Comparison of ENCODE assay signal across 1 cellular context in the genomic region with DNA sequence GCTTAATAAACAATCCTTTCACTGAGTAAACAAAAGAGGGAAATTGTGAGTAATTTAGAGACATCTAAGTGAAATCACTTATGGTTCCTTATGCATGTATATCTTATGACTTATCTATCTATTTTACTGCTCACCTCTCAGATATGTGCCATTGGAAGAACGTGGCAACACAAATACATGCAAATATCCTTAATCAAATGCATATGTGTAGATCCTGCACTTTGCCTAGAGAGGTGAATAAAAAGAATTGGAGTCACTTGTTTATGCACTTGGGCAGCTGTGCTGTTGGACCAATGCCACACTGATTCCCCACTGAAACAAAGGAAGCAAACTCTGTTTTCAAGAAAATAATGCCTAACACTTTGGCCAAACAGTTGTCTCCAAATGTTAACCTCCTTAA.
TF ChIP-seq lines count a peak whose summit lies in the region.

No MANE protein-coding gene starts in this region.

TF ChIP-seq in A549, 52 proteins besides CTCF, POLR2A, EP300 and RAD21 (continued from another document):
- TF ChIP-seq, protein P1, sequence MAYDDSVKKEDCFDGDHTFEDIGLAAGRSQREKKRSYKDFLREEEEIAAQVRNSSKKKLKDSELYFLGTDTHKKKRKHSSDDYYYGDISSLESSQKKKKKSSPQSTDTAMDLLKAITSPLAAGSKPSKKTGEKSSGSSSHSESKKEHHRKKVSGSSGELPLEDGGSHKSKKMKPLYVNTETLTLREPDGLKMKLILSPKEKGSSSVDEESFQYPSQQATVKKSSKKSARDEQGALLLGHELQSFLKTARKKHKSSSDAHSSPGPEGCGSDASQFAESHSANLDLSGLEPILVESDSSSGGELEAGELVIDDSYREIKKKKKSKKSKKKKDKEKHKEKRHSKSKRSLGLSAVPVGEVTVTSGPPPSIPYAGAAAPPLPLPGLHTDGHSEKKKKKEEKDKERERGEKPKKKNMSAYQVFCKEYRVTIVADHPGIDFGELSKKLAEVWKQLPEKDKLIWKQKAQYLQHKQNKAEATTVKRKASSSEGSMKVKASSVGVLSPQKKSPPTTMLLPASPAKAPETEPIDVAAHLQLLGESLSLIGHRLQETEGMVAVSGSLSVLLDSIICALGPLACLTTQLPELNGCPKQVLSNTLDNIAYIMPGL (CRISPR knock-in tag; IDR thresholded peaks at IDR 0.05; ENCODE audit: borderline replicate concordance): no peak
TF ChIP-seq in A549: peak in this region for 0.
